In the genomic region with DNA sequence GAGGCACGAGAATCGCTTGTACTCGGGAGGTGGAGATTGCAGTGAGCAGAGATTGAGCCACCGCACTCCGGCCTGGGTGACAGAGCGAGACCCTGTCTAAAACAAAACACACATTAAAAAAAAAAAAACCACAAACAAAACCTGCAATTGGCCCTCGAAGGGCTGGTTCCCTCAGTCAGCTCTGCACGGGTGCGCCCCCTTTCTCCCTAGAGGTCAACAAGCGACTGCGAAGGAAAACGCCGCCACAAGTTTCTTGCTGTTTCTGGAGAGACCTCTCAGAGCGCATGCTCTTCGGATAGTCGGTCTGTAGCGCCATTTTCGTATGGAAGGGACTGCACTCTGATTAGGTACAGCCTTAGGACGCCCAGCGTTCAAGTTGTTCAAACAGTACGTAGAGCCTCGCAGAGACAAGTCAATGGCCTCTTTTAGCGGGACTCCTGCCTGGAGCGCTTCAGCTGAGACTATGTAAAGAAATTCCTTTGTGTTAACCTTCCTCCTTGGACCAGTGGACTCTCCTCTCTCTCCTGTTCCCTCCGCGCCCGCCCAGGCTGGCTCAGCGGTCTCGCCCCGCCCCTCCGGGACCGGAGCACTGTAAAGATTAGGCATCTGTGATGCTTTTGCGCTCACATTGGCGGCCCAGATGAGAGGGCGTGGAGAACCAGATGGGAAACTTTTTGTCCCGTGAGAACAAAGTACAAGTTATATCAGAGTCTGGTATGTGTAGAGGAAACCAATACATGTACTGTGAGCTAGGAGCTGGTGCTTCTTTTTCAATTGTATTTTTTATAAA, we compare ENCODE assay signal across 8 cellular contexts. TPM values are rescaled to one million over a fixed set of nuclear protein-coding genes. Genes with fewer than 3 reads are reported as not detected.
A peak's percentile ranks its signal among the peaks of the same experiment; 100 is the strongest.
DNase-seq lines count a peak whose midpoint lies in the region; ATAC-seq and TF ChIP-seq lines count a peak whose summit lies in the region.

No MANE protein-coding gene starts in this region.

- peaks cover 6% of the 10 kb centered on the region for H4K20me1 ChIP-seq in OCI-LY3 (ENCODE audit: insufficient read depth, low read length)

- DNase-seq in DMS153 (lab: John Stamatoyannopoulos, UW): peak; percentile 69
- DNase-seq in HuH-7 (ENCODE audit: low spot score): peak; percentile 59
- peak; percentile 81 for DNase-seq in activated T-cell treated with anti-CD3 and anti-CD28 coated beads for 24 hours (ENCODE audit: low read depth)
- DNase-seq in epithelial cell of proximal tubule (ENCODE audit: low read depth): peak; percentile 75
- DNase-seq in mucosa of gallbladder (ENCODE audit: low spot score): peak; percentile 88
- peak; percentile 77 for DNase-seq in stimulated activated CD8-positive, alpha-beta memory T cell treated with anti-CD3 and anti-CD28 coated beads, Interleukin-4, amount 100 ng/mL, for 24 hours (ENCODE audit: low read depth)

- peaks cover 18% of the 10 kb centered on the region for H3K4me1 ChIP-seq in OCI-LY3 (ENCODE audit: low read length)

- no peaks in the 10 kb centered on the region for H3K27me3 ChIP-seq in OCI-LY3 (ENCODE audit: low read depth, low read length)

- peak overlapping the region; percentile 75 for H3K4me2 ChIP-seq in OCI-LY3 (ENCODE audit: low read length)

- H3K36me3 ChIP-seq in OCI-LY3 (replicated peaks; ENCODE audit: low read depth, low read length): peaks cover 8% of the 10 kb centered on the region

- H3K79me2 ChIP-seq in OCI-LY3 (ENCODE audit: low read length): peaks cover 8% of the 10 kb centered on the region; the same call in 1 of the 2 replicates

- TF ChIP-seq CTCF in OCI-LY3 (IDR thresholded peaks at IDR 0.05; ENCODE audit: low read depth, low read length) (peak; percentile 41), epithelial cell of proximal tubule (conservative IDR thresholded peaks at IDR 0.05; ENCODE audit: low read depth, low read length) (peak; percentile 34)

- peak overlapping the region; percentile 93 for H3K27ac ChIP-seq in OCI-LY3 (ENCODE audit: low read length)

- H3K4me3 ChIP-seq in OCI-LY3 (ENCODE audit: low read length): peak overlapping the region; percentile 96
- peak overlapping the region; percentile 67 for H3K4me3 ChIP-seq in epithelial cell of proximal tubule (ENCODE audit: low read depth, low read length)

- ATAC-seq in GM21526 (IDR thresholded peaks at IDR 0.05; ENCODE audit: low FRiP score, unreplicated experiment): peak; percentile 67

- H3K9me3 ChIP-seq in OCI-LY3 (ENCODE audit: insufficient read depth, low read length): no peaks in the 10 kb centered on the region

- H2AFZ ChIP-seq in OCI-LY3 (ENCODE audit: low read depth, low read length): peak overlapping the region; percentile 90

- peak overlapping the region; percentile 92 for H3K9ac ChIP-seq in OCI-LY3 (ENCODE audit: low read length)

RNA-seq across cellular contexts. Expression of gene CDC14A, which starts 1.0 kb away (rescaled TPM):
- total RNA-seq in epithelial cell of proximal tubule (4.9 and 7.4 TPM in 2 replicates), mucosa of gallbladder (7.1 TPM)

Comparison
In these comparisons a context has a peak if more than half of its experiments do, and no peak if none do; other contexts are left out.
1. Peak in every context shown above with its lines: DNase-seq, ATAC-seq, H3K4me3 ChIP-seq and H3K27ac ChIP-seq.